11 cellular contexts compared by ENCODE assay signal in genomic region chr17:332023-332422, GRCh38. TPM values are rescaled to one million over a fixed set of nuclear protein-coding genes. Genes with fewer than 3 reads are reported as not detected.
DNase-seq lines count a peak whose midpoint lies in the region; ATAC-seq, FAIRE-seq and TF ChIP-seq lines count a peak whose summit lies in the region.
"Had no signal": no experiment of that assay in that cellular context is flagged by ENCODE, and none has a peak within 500 bp of the region (broad histone marks: within the 10 kb centered on the region; RNA-seq: fewer than 3 reads in every experiment).

No MANE protein-coding gene starts in this region.

- BruUV-seq in HepG2 (replicated peaks; lab: Mats Ljungman, UMichigan) = no TSS peak

- H4K20me1 ChIP-seq in HepG2 (ENCODE audit: insufficient read depth, low read length) = no peaks in the 10 kb centered on the region

- no peak overlapping the region for H3K4me2 ChIP-seq in HepG2 (ENCODE audit: low read depth, low read length)

- FAIRE-seq in HepG2 (lab: Jason Lieb, UNC) = no peak

- in situ Hi-C loops in HepG2 (cut with HindIII; ENCODE audit: extremely low pct_ligation_motif_present, low pct_unique_long_range_greater_than_20kb) = no loop called here

- H3K9me3 ChIP-seq in liver (ENCODE audit: control insufficient read depth in 4 of 4, low read length in 3 of 4) (no peaks in the 10 kb centered on the region), HepG2 (ENCODE audit: low read length) (no peaks in the 10 kb centered on the region), left ventricle myocardium inferior (replicated peaks) (no peaks in the 10 kb centered on the region)

- H3K4me1 ChIP-seq in liver (ENCODE audit: control insufficient read depth in 4 of 4, insufficient read depth in 4 of 4, low read length in 3 of 4) (peaks cover 8 to 10% (median 9%) of the 10 kb centered on the region in 4 donors), HepG2 (ENCODE audit: insufficient read depth, low read length) (no peaks in the 10 kb centered on the region), left ventricle myocardium inferior (peaks cover 47% of the 10 kb centered on the region)

- H3K36me3 Mint-ChIP-seq in natural killer cell treated with Interleukin-12 subunit alpha and Interleukin-12 subunit beta and Interleukin-15 and Interleukin-18, amount 100 ng/mL, for 72 hours = no peaks in the 10 kb centered on the region

- peaks cover 6 to 21% of the 10 kb centered on the region in 2 donors for H3K4me1 Mint-ChIP-seq in natural killer cell treated with Interleukin-12 subunit alpha and Interleukin-12 subunit beta and Interleukin-15 and Interleukin-18, amount 100 ng/mL, for 72 hours (ENCODE audit: low read depth in 2 of 2)

- H2AFZ ChIP-seq in HepG2 (ENCODE audit: low read length) = no peak overlapping the region

- no peak for TF ChIP-seq POLR2A in HepG2 (IDR thresholded peaks at IDR 0.05; ENCODE audit: insufficient read depth in 1 of 2, low read depth in 2 of 2, low read length in 2 of 2)

- no peaks in the 10 kb centered on the region for H3K79me2 ChIP-seq in HepG2 (ENCODE audit: insufficient read depth, low read length)

- H3K36me3 ChIP-seq in liver (ENCODE audit: control insufficient read depth in 4 of 4, insufficient read depth in 3 of 4, low read depth in 1 of 4, low read length in 3 of 4) = peaks cover 0 to 10% (median 1%) of the 10 kb centered on the region in 4 donors
- H3K36me3 ChIP-seq in HepG2 (replicated peaks in 1 of 2; ENCODE audit: control insufficient read depth in 1 of 2, insufficient read depth in 2 of 2, low read length in 2 of 2) = peaks cover 5 to 17% of the 10 kb centered on the region in 2 experiments; a peak in 4 of 5 replicates
- peaks cover 3% of the 10 kb centered on the region for H3K36me3 ChIP-seq in left ventricle myocardium inferior

- no peak for TF ChIP-seq RAD21 in liver (IDR thresholded peaks at IDR 0.05)
- TF ChIP-seq RAD21 in HepG2 (CRISPR knock-in tag; IDR thresholded peaks at IDR 0.05) = no peak

- H3K4me3 ChIP-seq in liver (ENCODE audit: low read depth in 1 of 3, low read length in 3 of 3) = peak overlapping the region in 1 of 3 donors; percentile 15
- H3K4me3 ChIP-seq in HepG2 (replicated peaks in 1 of 3; ENCODE audit: insufficient read depth in 1 of 3, low read depth in 2 of 3, low read length in 3 of 3) = no peak overlapping the region
- H3K4me3 ChIP-seq in left ventricle myocardium inferior = peak overlapping the region; percentile 69
- H3K4me3 ChIP-seq: lung had no signal

- no peak overlapping the region for H3K4me3 Mint-ChIP-seq in natural killer cell treated with Interleukin-12 subunit alpha and Interleukin-12 subunit beta and Interleukin-15 and Interleukin-18, amount 100 ng/mL, for 72 hours

- TF ChIP-seq EP300 in HepG2 (IDR thresholded peaks at IDR 0.05; ENCODE audit: low read depth in 2 of 2, low read length in 2 of 2) (no peak), HepG2 (CRISPR knock-in tag; IDR thresholded peaks at IDR 0.05; ENCODE audit: borderline replicate concordance) (no peak)

- ATAC-seq in HepG2 (no peak), GM19395 (IDR thresholded peaks at IDR 0.05; ENCODE audit: unreplicated experiment) (no peak), GM18907 (IDR thresholded peaks at IDR 0.05; ENCODE audit: unreplicated experiment) (no peak)
- no peak for ATAC-seq in natural killer cell treated with Interleukin-12 subunit alpha and Interleukin-12 subunit beta and Interleukin-15 and Interleukin-18, amount 100 ng/mL, for 72 hours

- peaks cover 0 to 16% of the 10 kb centered on the region in 2 donors for H3K27me3 Mint-ChIP-seq in natural killer cell treated with Interleukin-12 subunit alpha and Interleukin-12 subunit beta and Interleukin-15 and Interleukin-18, amount 100 ng/mL, for 72 hours

- no peaks in the 10 kb centered on the region for H3K9me3 Mint-ChIP-seq in natural killer cell treated with Interleukin-12 subunit alpha and Interleukin-12 subunit beta and Interleukin-15 and Interleukin-18, amount 100 ng/mL, for 72 hours
- H3K9me3 Mint-ChIP-seq: activated T-cell treated with anti-CD3 and anti-CD28 coated beads, Interleukin-2, amount 50 U/mL, for 72 hours had no signal

- H3K27ac Mint-ChIP-seq in natural killer cell treated with Interleukin-12 subunit alpha and Interleukin-12 subunit beta and Interleukin-15 and Interleukin-18, amount 100 ng/mL, for 72 hours = no peak overlapping the region
- H3K27ac Mint-ChIP-seq: activated T-cell treated with anti-CD3 and anti-CD28 coated beads, Interleukin-2, amount 50 U/mL, for 72 hours had no signal

- no peak for TF ChIP-seq CTCF in liver (IDR thresholded peaks at IDR 0.05; ENCODE audit: low read depth, low read length, missing input control)
- no peak for TF ChIP-seq CTCF in HepG2 (CRISPR knock-in tag; IDR thresholded peaks at IDR 0.05)
- no peak for TF ChIP-seq CTCF in left ventricle myocardium inferior (IDR thresholded peaks at IDR 0.05; ENCODE audit: borderline replicate concordance)

- CTCF ChIA-PET in HepG2 (lab: Yijun Ruan, JAX; ENCODE audit: low intra/inter-chr PET ratio, low total read pairs) = no interaction called here

- H3K27me3 ChIP-seq in liver (ENCODE audit: control insufficient read depth in 4 of 4, insufficient read depth in 4 of 4, low read length in 3 of 4) (no peaks in the 10 kb centered on the region), HepG2 (ENCODE audit: control insufficient read depth in 1 of 2, insufficient read depth in 2 of 2, low read length in 2 of 2) (no peaks in the 10 kb centered on the region), left ventricle myocardium inferior (ENCODE audit: low read depth) (peaks cover 21% of the 10 kb centered on the region)

- POLR2A ChIA-PET in HepG2 (lab: Yijun Ruan, JAX) = no interaction called here

- H3K27ac ChIP-seq in liver (ENCODE audit: low read depth in 1 of 2, low read length in 2 of 2) (peak overlapping the region; percentile 44 to 45), HepG2 (ENCODE audit: extremely low read length, insufficient read depth, low read length) (no peak overlapping the region), left ventricle myocardium inferior (replicated peaks) (peak overlapping the region; percentile 94)

- H3K9ac ChIP-seq in liver (ENCODE audit: low read depth in 1 of 2, low read length in 2 of 2) = peak overlapping the region in 1 of 2 donors; percentile 20
- H3K9ac ChIP-seq in HepG2 (ENCODE audit: insufficient read depth, low read depth, low read length) = no peak overlapping the region

- DNase-seq in HepG2 (ENCODE audit: low spot score) (no peak), left ventricle myocardium inferior (no peak), posterior vena cava (ENCODE audit: low spot score) (peak; percentile 77), hippocampal formation (lab: John Stamatoyannopoulos, UW) (no peak)
- no peak for DNase-seq in natural killer cell treated with Interleukin-12 subunit alpha and Interleukin-12 subunit beta and Interleukin-15 and Interleukin-18, amount 100 ng/mL, for 72 hours (ENCODE audit: low spot score)
- DNase-seq: activated CD4-positive, CD25-positive, alpha-beta regulatory T cell; activated T-cell treated with anti-CD3 and anti-CD28 coated beads, Interleukin-2, amount 50 U/mL, for 72 hours had no signal

- 88% methylated on average over 11 of the region's 11 CpGs for WGBS in liver
- 92% methylated on average over 8 of the region's 11 CpGs for WGBS in HepG2 (ENCODE audit: low lambda C conversion rate)

- intact Hi-C loops in HepG2 (cut with micrococcal nuclease; ENCODE audit: unreplicated experiment) (no loop called here), left ventricle myocardium inferior (cut with micrococcal nuclease) (no loop called here), posterior vena cava (cut with DNase I) (no loop called here)

TF ChIP-seq in liver, 16 proteins besides CTCF, POLR2A, EP300 and RAD21 (continues in another document):
- TF ChIP-seq JUND (IDR thresholded peaks at IDR 0.05) (no peak), GABPA (IDR thresholded peaks at IDR 0.05 in 1 of 2, conservative IDR thresholded peaks at IDR 0.05 in 1 of 2) (no peak)
- TF ChIP-seq, protein P1, sequence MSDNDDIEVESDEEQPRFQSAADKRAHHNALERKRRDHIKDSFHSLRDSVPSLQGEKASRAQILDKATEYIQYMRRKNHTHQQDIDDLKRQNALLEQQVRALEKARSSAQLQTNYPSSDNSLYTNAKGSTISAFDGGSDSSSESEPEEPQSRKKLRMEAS (IDR thresholded peaks at IDR 0.05) = no peak

TF ChIP-seq in HepG2, 621 proteins besides CTCF, POLR2A, EP300 and RAD21 (continues in another document):
- TF ChIP-seq CBX5 (CRISPR knock-in tag; IDR thresholded peaks at IDR 0.05; ENCODE audit: borderline replicate concordance) (no peak), ZNF543 (CRISPR knock-in tag; IDR thresholded peaks at IDR 0.05) (no peak), RFXANK (CRISPR knock-in tag; IDR thresholded peaks at IDR 0.05) (no peak), ZNF10 (CRISPR knock-in tag; IDR thresholded peaks at IDR 0.05; ENCODE audit: borderline replicate concordance, low read depth) (no peak)

RNA-seq across cellular contexts. Expression of gene RPH3AL, which starts 20.6 kb away (rescaled TPM):
- total RNA-seq in liver (10 to 100 TPM in 1 of 2 donors, 1 to 10 TPM in 1; 8.5 to 52.5 TPM), HepG2 (2016; rRNA removed; fragmentation: Illumina TruSeq; extraction: Trizol) (6.7 and 7.8 TPM in 2 replicates), left ventricle myocardium inferior (4.0 TPM), posterior vena cava (10 to 100 TPM in 1 of 2 donors, 1 to 10 TPM in 1; 9.7 to 11.2 TPM)
- polyA plus RNA-seq in liver (10 to 100 TPM; 10.3 to 17.4 TPM), HepG2 (2011; rRNA removed) (16.4 and 20.7 TPM in 2 replicates)
- total RNA-seq in HepG2 (2016; cell fraction: cytosol; rRNA removed; fragmentation: Illumina TruSeq; extraction: Trizol; ENCODE audit: low read depth) = 10.8 and 13.9 TPM in 2 replicates
- 8.0 and 8.6 TPM in 2 replicates for total RNA-seq in HepG2 (2016; cell fraction: insoluble cytoplasmic fraction; rRNA removed; fragmentation: Illumina TruSeq; extraction: Trizol)
- 12.1 and 13.4 TPM in 2 replicates for total RNA-seq in HepG2 (2016; cell fraction: membrane; rRNA removed; fragmentation: Illumina TruSeq; extraction: Trizol)
- total RNA-seq in HepG2 (2016; cell fraction: nucleus; rRNA removed; fragmentation: Illumina TruSeq; extraction: Trizol) = 6.4 and 8.4 TPM in 2 replicates
- 14.3 and 17.0 TPM in 2 replicates for polyA plus RNA-seq in HepG2 (2011; cell fraction: cytosol; rRNA removed)
- polyA plus RNA-seq in HepG2 (2011; cell fraction: nucleus; rRNA removed) = 21.3 and 26.7 TPM in 2 replicates
- 11.7 and 14.0 TPM in 2 replicates for polyA plus RNA-seq in HepG2 (2012)
- polyA plus RNA-seq in HepG2 (2016; cell fraction: cytosol; fragmentation: Illumina TruSeq; extraction: Trizol; ENCODE audit: low read depth) = 4.1 and 4.3 TPM in 2 replicates
- polyA plus RNA-seq in HepG2 (2016; cell fraction: insoluble cytoplasmic fraction; fragmentation: Illumina TruSeq; extraction: Trizol; ENCODE audit: low read depth) = 6.7 and 7.3 TPM in 2 replicates
- 9.3 and 12.3 TPM in 2 replicates for polyA plus RNA-seq in HepG2 (2016; cell fraction: membrane; fragmentation: Illumina TruSeq; extraction: Trizol; ENCODE audit: low read depth)
- polyA plus RNA-seq in HepG2 (2016; cell fraction: nucleus; fragmentation: Illumina TruSeq; extraction: Trizol; ENCODE audit: insufficient read depth, low read depth) = 8.0 and 9.6 TPM in 2 replicates
- polyA minus RNA-seq in HepG2 (2011; rRNA and poly(A)+ RNA removed; ENCODE audit: low replicate concordance) = 4.7 and 30.0 TPM in 2 replicates
- 12.5 TPM in 2 replicates for polyA minus RNA-seq in HepG2 (2011; cell fraction: cytosol; rRNA and poly(A)+ RNA removed)
- polyA minus RNA-seq in HepG2 (2011; cell fraction: nucleus; rRNA and poly(A)+ RNA removed) = 29.4 and 31.1 TPM in 2 replicates
- 1 to 10 TPM; 2.6 to 6.8 TPM for total RNA-seq in natural killer cell treated with Interleukin-12 subunit alpha and Interleukin-12 subunit beta and Interleukin-15 and Interleukin-18, amount 100 ng/mL, for 72 hours
